Comparison of ENCODE assay signal across 23 cellular contexts in genomic region chr15:78831229-78832207, GRCh38. TPM values are rescaled to one million over a fixed set of nuclear protein-coding genes. Genes with fewer than 3 reads are reported as not detected.
A peak's percentile ranks its signal among the peaks of the same experiment; 100 is the strongest.
DNase-seq lines count a peak whose midpoint lies in the region; ATAC-seq, FAIRE-seq and TF ChIP-seq lines count a peak whose summit lies in the region.
"Had no signal": no experiment of that assay in that cellular context is flagged by ENCODE, and none has a peak within 500 bp of the region (broad histone marks: within the 10 kb centered on the region; RNA-seq: fewer than 3 reads in every experiment).

No MANE protein-coding gene starts in this region.

- peaks cover 3 to 29% (median 9%) of the 10 kb centered on the region in 5 donors for H3K27me3 Mint-ChIP-seq in naive thymus-derived CD4-positive, alpha-beta T cell
- H3K27me3 Mint-ChIP-seq in mesothelial cell of epicardium (ENCODE audit: low read depth) = peaks cover 3% of the 10 kb centered on the region

- H2AFZ ChIP-seq in K562 (ENCODE audit: low read depth, low read length) = no peak overlapping the region
- H2AFZ ChIP-seq: PC-9 had no signal

- CTCF ChIA-PET in K562 (lab: Yijun Ruan, JAX; ENCODE audit: low intra/inter-chr PET ratio) = no interaction called here
- CTCF ChIA-PET in naive thymus-derived CD4-positive, alpha-beta T cell (lab: Charles Lee) = no interaction called here

- H3K36me3 Mint-ChIP-seq in naive thymus-derived CD4-positive, alpha-beta T cell = peaks cover 0 to 3% (median 0%) of the 10 kb centered on the region in 5 donors
- no peaks in the 10 kb centered on the region for H3K36me3 Mint-ChIP-seq in mesothelial cell of epicardium

- in situ Hi-C loops in GM13977 (cut with MboI; ENCODE audit: low pct_unique_long_range_greater_than_20kb, low sequenced_read_pairs, unreplicated experiment) = no loop called here
- in situ Hi-C loops in K562 (cut with MboI) = no loop called here
- in situ Hi-C loops in gastrocnemius medialis (cut with MboI; ENCODE audit: low sequenced_read_pairs in 4 of 4) = loop anchor here in 1 of 4 donors (25.0 kb wide), 1 partner anchor 356 kb away; no protein-coding TSS in a partner anchor

- H3K4me1 Mint-ChIP-seq in naive thymus-derived CD4-positive, alpha-beta T cell = peaks cover 0 to 10% (median 3%) of the 10 kb centered on the region in 7 donors
- no peaks in the 10 kb centered on the region for H3K4me1 Mint-ChIP-seq in mesothelial cell of epicardium

- H3K27me3 ChIP-seq in BLaER1 treated with 17β-estradiol and CSF1 and Interleukin-3, amounts not matched to agents 10 nM and 100 nM = peaks cover 0 to 10% (median 0%) of the 10 kb centered on the region in 11 experiments; a peak in 5 of 22 replicates
- H3K27me3 ChIP-seq in K562 (ENCODE audit: control insufficient read depth in 2 of 2, insufficient read depth in 2 of 2, low read length in 2 of 2) (peaks cover 36 to 56% of the 10 kb centered on the region in 2 experiments; a peak in 4 of 5 replicates), gastrocnemius medialis (no peaks in the 10 kb centered on the region)
- no peaks in the 10 kb centered on the region for H3K27me3 ChIP-seq in naive thymus-derived CD4-positive, alpha-beta T cell (ENCODE audit: control insufficient read depth in 2 of 2, insufficient read depth in 2 of 2, low read length in 2 of 2)
- H3K27me3 ChIP-seq: ascending aorta had no signal

- H3K9me3 ChIP-seq in BLaER1 treated with 17β-estradiol and CSF1 and Interleukin-3, amounts not matched to agents 10 nM and 100 nM (replicated peaks in 1 of 11) = no peaks in the 10 kb centered on the region
- no peaks in the 10 kb centered on the region for H3K9me3 ChIP-seq in K562 (replicated peaks; ENCODE audit: control insufficient read depth, insufficient read depth, low read depth, low read length)
- H3K9me3 ChIP-seq in naive thymus-derived CD4-positive, alpha-beta T cell (ENCODE audit: control insufficient read depth in 2 of 3, low read length in 3 of 3) = no peaks in the 10 kb centered on the region
- H3K9me3 ChIP-seq in gastrocnemius medialis = no peaks in the 10 kb centered on the region
- H3K9me3 ChIP-seq: ascending aorta, thoracic aorta had no signal

- no peaks in the 10 kb centered on the region for H3K36me3 ChIP-seq in BLaER1 treated with 17β-estradiol and CSF1 and Interleukin-3, amounts not matched to agents 10 nM and 100 nM
- no peaks in the 10 kb centered on the region for H3K36me3 ChIP-seq in K562 (ENCODE audit: control insufficient read depth, insufficient read depth, low read length)
- no peaks in the 10 kb centered on the region for H3K36me3 ChIP-seq in naive thymus-derived CD4-positive, alpha-beta T cell (ENCODE audit: control insufficient read depth in 2 of 3, insufficient read depth in 3 of 3, low read length in 3 of 3)
- H3K36me3 ChIP-seq in gastrocnemius medialis = no peaks in the 10 kb centered on the region
- H3K36me3 ChIP-seq: ascending aorta, thoracic aorta had no signal

- H3K4me2 ChIP-seq in BLaER1 treated with 17β-estradiol and CSF1 and Interleukin-3, amounts not matched to agents 10 nM and 100 nM = peak overlapping the region in 10 of 11 experiments; percentile 15 to 68 (median 60); a peak in 18 of 22 replicates
- H3K4me2 ChIP-seq in K562 (ENCODE audit: insufficient read depth, low read length) = no peak overlapping the region
- H3K4me2 ChIP-seq: PC-9 had no signal

- TF ChIP-seq RAD21 in K562 (CRISPR knock-in tag; conservative IDR thresholded peaks at IDR 0.05 in 1 of 2, IDR thresholded peaks at IDR 0.05 in 1 of 2) = no peak

- H3K9me1 ChIP-seq in K562 (ENCODE audit: control insufficient read depth, insufficient read depth, low read length) = no peaks in the 10 kb centered on the region

- H3K4me3 ChIP-seq in BLaER1 treated with 17β-estradiol and CSF1 and Interleukin-3, amounts not matched to agents 10 nM and 100 nM = no peak overlapping the region
- H3K4me3 ChIP-seq in K562 (no peak overlapping the region), gastrocnemius medialis (no peak overlapping the region)
- H3K4me3 ChIP-seq in naive thymus-derived CD4-positive, alpha-beta T cell (ENCODE audit: low read length) = peak overlapping the region; percentile 49
- H3K4me3 ChIP-seq: ascending aorta, PC-9, SK-N-MC, thoracic aorta had no signal

- TF ChIP-seq CTCF in GM13977 (IDR thresholded peaks at IDR 0.05; ENCODE audit: extremely low read depth, insufficient read depth, missing control alignments) (no peak), K562 (IDR thresholded peaks at IDR 0.05 in 2 of 3, conservative IDR thresholded peaks at IDR 0.05 in 1 of 3; ENCODE audit: insufficient read depth in 2 of 3, low read depth in 1 of 3, low read length in 3 of 3) (no peak), mesothelial cell of epicardium (IDR thresholded peaks at IDR 0.05; ENCODE audit: unreplicated experiment) (no peak), gastrocnemius medialis (IDR thresholded peaks at IDR 0.05 in 4 of 5, conservative IDR thresholded peaks at IDR 0.05 in 1 of 5) (no peak)

- no peaks in the 10 kb centered on the region for H3K9me3 Mint-ChIP-seq in naive thymus-derived CD4-positive, alpha-beta T cell
- H3K9me3 Mint-ChIP-seq in mesothelial cell of epicardium = no peaks in the 10 kb centered on the region
- H3K9me3 Mint-ChIP-seq: activated CD4-positive, alpha-beta memory T cell treated with anti-CD3 and anti-CD28 coated beads, Interleukin-2, amount 10 ng/mL, durations not matched to agents 7 days and 5 days had no signal

- no peak for TF ChIP-seq EP300 in K562 (IDR thresholded peaks at IDR 0.05; ENCODE audit: low read length)

- peaks cover 0 to 18% (median 11%) of the 10 kb centered on the region in 10 experiments; a peak in 14 of 20 replicates for H3K4me1 ChIP-seq in BLaER1 treated with 17β-estradiol and CSF1 and Interleukin-3, amounts not matched to agents 10 nM and 100 nM
- peaks cover 0 to 17% of the 10 kb centered on the region in 2 experiments; a peak in 2 of 5 replicates for H3K4me1 ChIP-seq in K562 (replicated peaks in 1 of 2; ENCODE audit: control insufficient read depth in 2 of 2, insufficient read depth in 2 of 2, low read length in 2 of 2)
- H3K4me1 ChIP-seq in naive thymus-derived CD4-positive, alpha-beta T cell (ENCODE audit: control insufficient read depth in 2 of 2, insufficient read depth in 2 of 2, low read length in 2 of 2) = no peaks in the 10 kb centered on the region
- H3K4me1 ChIP-seq in gastrocnemius medialis = no peaks in the 10 kb centered on the region
- H3K4me1 ChIP-seq: ascending aorta had no signal

- no peaks in the 10 kb centered on the region for H4K20me1 ChIP-seq in BLaER1 treated with 17β-estradiol and CSF1 and Interleukin-3, amounts not matched to agents 10 nM and 100 nM
- H4K20me1 ChIP-seq in K562 (replicated peaks; ENCODE audit: control insufficient read depth, insufficient read depth, low read length) = no peaks in the 10 kb centered on the region; the same call in 1 of the 2 replicates

- intact Hi-C loops in K562 (cut with micrococcal nuclease) = no loop called here
- intact Hi-C loops in naive thymus-derived CD4-positive, alpha-beta T cell (cut with micrococcal nuclease) = no loop called here
- intact Hi-C loops in gastrocnemius medialis (cut with DNase I; ENCODE audit: low total_unique reads) = no loop called here

- peak overlapping the region in 9 of 10 donors; percentile 10 to 89 (median 77) for H3K4me3 Mint-ChIP-seq in naive thymus-derived CD4-positive, alpha-beta T cell
- H3K4me3 Mint-ChIP-seq in mesothelial cell of epicardium = no peak overlapping the region
- H3K4me3 Mint-ChIP-seq: activated CD4-positive, alpha-beta memory T cell treated with anti-CD3 and anti-CD28 coated beads, Interleukin-2, amount 10 ng/mL, durations not matched to agents 7 days and 5 days had no signal

- peak; percentile 25 for DNase-seq in GM13977 (ENCODE audit: low spot score)
- DNase-seq in K562 (ENCODE audit: extremely low read depth in 1 of 4, low spot score in 3 of 4) = no peak
- DNase-seq in naive thymus-derived CD4-positive, alpha-beta T cell = no peak
- no peak for DNase-seq in mesothelial cell of epicardium (ENCODE audit: low spot score in 2 of 2, unreplicated experiment in 2 of 2)
- no peak for DNase-seq in activated CD4-positive, CD25-positive, alpha-beta regulatory T cell (lab: John Stamatoyannopoulos, UW)
- DNase-seq in gastrocnemius medialis = no peak
- DNase-seq: activated CD4-positive, alpha-beta memory T cell treated with anti-CD3 and anti-CD28 coated beads, Interleukin-2, amount 10 ng/mL, durations not matched to agents 7 days and 5 days; activated effector memory CD4-positive, alpha-beta T cell treated with Interleukin-2 at 50 U/mL for 16 hours; DMS79; KBM-7; NCI-H2029 treated with DMSO at 0.1 percent for 48 hours; NCI-H510A treated with DMSO at 0.1 percent for 48 hours; occipital lobe; PC-9; stimulated activated CD4-positive, alpha-beta T cell treated with anti-CD3 and anti-CD28 coated beads, Interleukin-4, amount 100 ng/mL, for 1 hour had no signal

- WGBS in K562 (ENCODE audit: insufficient coverage, low coverage, missing lambda C conversion rate) = 24% methylated on average over 62 of the region's 73 CpGs

- BruUV-seq in K562 (replicated peaks; lab: Mats Ljungman, UMichigan) = no TSS peak

- no peaks in the 10 kb centered on the region for H3K79me2 ChIP-seq in K562 (ENCODE audit: control insufficient read depth, insufficient read depth, low read length)

- H3K9ac ChIP-seq in BLaER1 treated with 17β-estradiol and CSF1 and Interleukin-3, amounts not matched to agents 10 nM and 100 nM = no peak overlapping the region
- H3K9ac ChIP-seq in K562 (ENCODE audit: insufficient read depth in 1 of 2, low read depth in 2 of 2, low read length in 2 of 2) = no peak overlapping the region

- FAIRE-seq in K562 (lab: Jason Lieb, UNC) = no peak
- FAIRE-seq: colon, TTC549 had no signal

- POLR2A ChIA-PET in K562 (lab: Yijun Ruan, JAX) = interaction anchor here (1.1 to 1.2 kb wide), 2 partner anchors 20 to 21 kb away, joined by 3 to 4 read pairs; partner anchors contain the start of gene ADAMTS7
- POLR2A ChIA-PET in naive thymus-derived CD4-positive, alpha-beta T cell (lab: Charles Lee) = interaction anchor here (1.1 kb wide), 1 partner anchor 42 kb away, joined by 7 read pairs; the partner anchor contains the start of gene MORF4L1

- TF ChIP-seq POLR2A in K562 (conservative IDR thresholded peaks at IDR 0.05) (no peak), gastrocnemius medialis (IDR thresholded peaks at IDR 0.05) (no peak)

- no peak overlapping the region for H3K27ac Mint-ChIP-seq in naive thymus-derived CD4-positive, alpha-beta T cell
- no peak overlapping the region for H3K27ac Mint-ChIP-seq in mesothelial cell of epicardium
- H3K27ac Mint-ChIP-seq: activated CD4-positive, alpha-beta memory T cell treated with anti-CD3 and anti-CD28 coated beads, Interleukin-2, amount 10 ng/mL, durations not matched to agents 7 days and 5 days had no signal

- ATAC-seq in K562 = peak; percentile 60
- no peak for ATAC-seq in naive thymus-derived CD4-positive, alpha-beta T cell
- ATAC-seq in GM19463 (IDR thresholded peaks at IDR 0.05; ENCODE audit: unreplicated experiment) = no peak
- ATAC-seq in gastrocnemius medialis = no peak

- no peak overlapping the region for H3K27ac ChIP-seq in BLaER1 treated with 17β-estradiol and CSF1 and Interleukin-3, amounts not matched to agents 10 nM and 100 nM
- H3K27ac ChIP-seq in K562 (ENCODE audit: extremely low read depth, low read depth, low read length) (no peak overlapping the region), gastrocnemius medialis (no peak overlapping the region)
- no peak overlapping the region for H3K27ac ChIP-seq in naive thymus-derived CD4-positive, alpha-beta T cell (ENCODE audit: low read depth, low read length)
- H3K27ac ChIP-seq: ascending aorta, epithelial cell of prostate, PC-9, SK-N-MC, thoracic aorta had no signal

RNA-seq across cellular contexts. Expression of gene ADAMTS7, which starts 20.3 kb away (rescaled TPM):
- total RNA-seq in K562 (2011; cell fraction: chromatin; rRNA removed; ENCODE audit: low replicate concordance) = 0.76 TPM in 1 of 2 replicates, not detected in the other
- 0.13 and 0.50 TPM in 2 replicates for total RNA-seq in K562 (2011; cell fraction: nucleolus; rRNA removed)
- 0.31 TPM in 1 of 2 replicates, not detected in the other for total RNA-seq in K562 (2011; cell fraction: nucleoplasm; rRNA removed)
- not detected in 2 replicates for total RNA-seq in K562 (2014; rRNA removed)
- total RNA-seq in K562 (2014; rRNA removed; fragmentation: Illumina TruSeq; extraction: Trizol) = not detected in 2 replicates
- not detected in 2 replicates for total RNA-seq in K562 (2015; rRNA removed; fragmentation: Illumina TruSeq; extraction: Trizol)
- total RNA-seq in K562 (2021) = 0.07 and 0.13 TPM in 2 replicates
- polyA plus RNA-seq in K562 (2011; rRNA removed) = 0.12 TPM in 1 of 2 replicates, not detected in the other
- 0.06 and 0.09 TPM in 2 replicates for polyA plus RNA-seq in K562 (2011; cell fraction: cytosol; rRNA removed)
- polyA plus RNA-seq in K562 (2011; cell fraction: nucleus; rRNA removed) = 0.11 and 0.13 TPM in 2 replicates
- 0.03 and 0.21 TPM in 2 replicates for polyA plus RNA-seq in K562 (2012)
- not detected in 2 replicates for polyA plus RNA-seq in K562 (2014; fragmentation: Illumina TruSeq; extraction: Trizol)
- polyA plus RNA-seq in K562 (2014; fragmentation: Nextera tagmentation; extraction: Ambion mirVana) = not detected
- 0.05 TPM in 1 of 2 replicates, not detected in the other for polyA plus RNA-seq in K562 (2014; rRNA removed)
- polyA minus RNA-seq in K562 (2011; rRNA and poly(A)+ RNA removed) = 0.12 and 0.18 TPM in 2 replicates
- polyA minus RNA-seq in K562 (2011; cell fraction: cytosol; rRNA and poly(A)+ RNA removed) = not detected in 2 replicates
- polyA minus RNA-seq in K562 (2011; cell fraction: nucleus; rRNA and poly(A)+ RNA removed) = 0.13 and 0.22 TPM in 2 replicates
- total RNA-seq in naive thymus-derived CD4-positive, alpha-beta T cell = 1 to 10 TPM in 1 of 5 experiments, not detected in 4; 1.5 TPM
- polyA plus RNA-seq in naive thymus-derived CD4-positive, alpha-beta T cell = not detected
- total RNA-seq in mesothelial cell of epicardium = 98.7 to 101 TPM (median 99.2 TPM) in 3 replicates
- 1 to 10 TPM in 1 of 4 donors, under 1 TPM in 3; 0.42 to 1.1 (median 0.76) TPM for total RNA-seq in gastrocnemius medialis

RNA-seq across cellular contexts. Expression of gene MORF4L1, which starts 41.2 kb away (rescaled TPM):
- total RNA-seq in K562 (2011; cell fraction: chromatin; rRNA removed; ENCODE audit: low replicate concordance) = 78.8 and 247 TPM in 2 replicates
- total RNA-seq in K562 (2011; cell fraction: nucleolus; rRNA removed) = 43.7 and 63.3 TPM in 2 replicates
- total RNA-seq in K562 (2011; cell fraction: nucleoplasm; rRNA removed) = 127 and 191 TPM in 2 replicates
- total RNA-seq in K562 (2014; rRNA removed) (202 and 281 TPM in 2 replicates), K562 (2014; rRNA removed; fragmentation: Illumina TruSeq; extraction: Trizol) (127 and 157 TPM in 2 replicates), K562 (2015; rRNA removed; fragmentation: Illumina TruSeq; extraction: Trizol) (193 and 197 TPM in 2 replicates), K562 (2021) (187 and 240 TPM in 2 replicates), mesothelial cell of epicardium (414 to 450 TPM (median 444 TPM) in 3 replicates), gastrocnemius medialis (100 to 1,000 TPM; 279 to 372 (median 286) TPM)
- polyA plus RNA-seq in K562 (2011; rRNA removed) (268 and 400 TPM in 2 replicates), K562 (2014; fragmentation: Illumina TruSeq; extraction: Trizol) (497 and 578 TPM in 2 replicates), K562 (2014; fragmentation: Nextera tagmentation; extraction: Ambion mirVana) (100 to 1,000 TPM; 244 to 365 TPM), K562 (2014; rRNA removed) (454 and 615 TPM in 2 replicates)
- 61.7 and 122 TPM in 2 replicates for polyA plus RNA-seq in K562 (2011; cell fraction: cytosol; rRNA removed)
- 49.9 and 79.3 TPM in 2 replicates for polyA plus RNA-seq in K562 (2011; cell fraction: nucleus; rRNA removed)
- polyA plus RNA-seq in K562 (2012) = 208 and 400 TPM in 2 replicates
- 149 and 157 TPM in 2 replicates for polyA minus RNA-seq in K562 (2011; rRNA and poly(A)+ RNA removed)
- 46.6 and 48.9 TPM in 2 replicates for polyA minus RNA-seq in K562 (2011; cell fraction: cytosol; rRNA and poly(A)+ RNA removed)
- polyA minus RNA-seq in K562 (2011; cell fraction: nucleus; rRNA and poly(A)+ RNA removed) = 35.3 and 77.4 TPM in 2 replicates
- total RNA-seq in naive thymus-derived CD4-positive, alpha-beta T cell = 100 to 1,000 TPM; 246 to 405 (median 264) TPM
- polyA plus RNA-seq in naive thymus-derived CD4-positive, alpha-beta T cell = 100 to 1,000 TPM; 320 to 394 TPM

Comparison
In these comparisons a context has a peak if more than half of its experiments do, and no peak if none do; other contexts are left out.
1. RNA of gene ADAMTS7, which starts 20.3 kb away (total RNA-seq): 98.7 to 101 TPM in mesothelial cell of epicardium; 0.42 to 1.1 TPM in gastrocnemius medialis, 1.5 TPM in naive thymus-derived CD4-positive, alpha-beta T cell and 0.07 to 0.76 TPM in K562; every median in the first group is over 10 times any median in the second.